Comparison of ENCODE assay signal across 10 cellular contexts in genomic region chr2:54551123-54551756, GRCh38.
DNase-seq lines count a peak whose midpoint lies in the region; ATAC-seq, FAIRE-seq and TF ChIP-seq lines count a peak whose summit lies in the region.
"Had no signal": no experiment of that assay in that cellular context is flagged by ENCODE, and none has a peak within 500 bp of the region (broad histone marks: within the 10 kb centered on the region; RNA-seq: fewer than 3 reads in every experiment).

No MANE protein-coding gene starts in this region.

- peak overlapping the region in 1 of 2 donors; percentile 43 for H3K9ac ChIP-seq in kidney (ENCODE audit: low read length in 2 of 2)

- H3K36me3 ChIP-seq in Caco-2 (ENCODE audit: control insufficient read depth, insufficient read depth, low read length) (no peaks in the 10 kb centered on the region; the same call in 1 of the 2 replicates), kidney (ENCODE audit: control insufficient read depth in 1 of 2, insufficient read depth in 2 of 2, low read length in 2 of 2) (no peaks in the 10 kb centered on the region)

- no peaks in the 10 kb centered on the region for H3K9me3 Mint-ChIP-seq in Caco-2 (ENCODE audit: unreplicated experiment)
- H3K9me3 Mint-ChIP-seq in activated CD4-positive, alpha-beta memory T cell treated with anti-CD3 and anti-CD28 coated beads, Interleukin-2, amount 10 ng/mL, durations not matched to agents 7 days and 5 days, result no peaks in the 10 kb centered on the region
- H3K9me3 Mint-ChIP-seq: IgD-negative memory B cell had no signal

- FAIRE-seq in kidney (lab: Jason Lieb, UNC), result no peak
- no peak for FAIRE-seq in frontal cortex (lab: Jason Lieb, UNC)

- H3K36me3 Mint-ChIP-seq in Caco-2 (ENCODE audit: insufficient read depth, unreplicated experiment), result peaks cover 11% of the 10 kb centered on the region
- no peaks in the 10 kb centered on the region for H3K36me3 Mint-ChIP-seq in activated CD4-positive, alpha-beta memory T cell treated with anti-CD3 and anti-CD28 coated beads, Interleukin-2, amount 10 ng/mL, durations not matched to agents 7 days and 5 days (ENCODE audit: low read depth)
- H3K36me3 Mint-ChIP-seq: IgD-negative memory B cell had no signal

- peak overlapping the region; percentile 40 for H3K27ac Mint-ChIP-seq in Caco-2 (ENCODE audit: unreplicated experiment)
- H3K27ac Mint-ChIP-seq in activated CD4-positive, alpha-beta memory T cell treated with anti-CD3 and anti-CD28 coated beads, Interleukin-2, amount 10 ng/mL, durations not matched to agents 7 days and 5 days, result no peak overlapping the region

- peak overlapping the region; percentile 61 to 72 for H3K27ac ChIP-seq in kidney (ENCODE audit: low read depth in 2 of 2, low read length in 2 of 2)

- DNase-seq in Caco-2, result peak; percentile 63 to 71
- no peak for DNase-seq in kidney
- no peak for DNase-seq in frontal cortex (ENCODE audit: low spot score in 2 of 2)
- no peak for DNase-seq in activated CD4-positive, alpha-beta memory T cell treated with anti-CD3 and anti-CD28 coated beads, Interleukin-2, amount 10 ng/mL, durations not matched to agents 7 days and 5 days
- no peak for DNase-seq in stimulated activated CD4-positive, alpha-beta T cell treated with anti-CD3 and anti-CD28 coated beads, Interleukin-4, amount 100 ng/mL, for 1 hour
- DNase-seq in MV-4-11 (lab: John Stamatoyannopoulos, UW), result no peak
- DNase-seq: activated CD4-positive, alpha-beta T cell treated with anti-CD3 and anti-CD28 coated beads for 48 hours had no signal

- H3K27me3 Mint-ChIP-seq in Caco-2 (ENCODE audit: insufficient read depth, unreplicated experiment), result no peaks in the 10 kb centered on the region
- peaks cover 2% of the 10 kb centered on the region for H3K27me3 Mint-ChIP-seq in activated CD4-positive, alpha-beta memory T cell treated with anti-CD3 and anti-CD28 coated beads, Interleukin-2, amount 10 ng/mL, durations not matched to agents 7 days and 5 days
- H3K27me3 Mint-ChIP-seq: IgD-negative memory B cell had no signal

- H3K4me1 ChIP-seq in Caco-2 (peaks cover 67% of the 10 kb centered on the region), kidney (ENCODE audit: control insufficient read depth in 1 of 2, insufficient read depth in 1 of 2, low read depth in 1 of 2, low read length in 2 of 2) (peaks cover 44 to 52% of the 10 kb centered on the region in 2 donors)

- peak overlapping the region; percentile 17 for H3K4me3 Mint-ChIP-seq in Caco-2 (ENCODE audit: unreplicated experiment)
- no peak overlapping the region for H3K4me3 Mint-ChIP-seq in activated CD4-positive, alpha-beta memory T cell treated with anti-CD3 and anti-CD28 coated beads, Interleukin-2, amount 10 ng/mL, durations not matched to agents 7 days and 5 days

- ATAC-seq in GM21447 (IDR thresholded peaks at IDR 0.05; ENCODE audit: unreplicated experiment) (peak; percentile 60), HG03378 (IDR thresholded peaks at IDR 0.05; ENCODE audit: unreplicated experiment) (peak; percentile 36)

- CTCF ChIA-PET in Caco-2 (lab: Charles Lee), result no interaction called here
- CTCF ChIA-PET in activated CD4-positive, alpha-beta memory T cell treated with anti-CD3 and anti-CD28 coated beads, Interleukin-2, amount 10 ng/mL, durations not matched to agents 7 days and 5 days (lab: Charles Lee), result interaction anchor here (0.7 kb wide), 1 partner anchor 287 kb away, joined by 3 read pairs; no protein-coding TSS in a partner anchor

- no peak for TF ChIP-seq CTCF in Caco-2 (IDR thresholded peaks at IDR 0.05; ENCODE audit: insufficient read depth in 1 of 2, low read depth in 1 of 2, low read length in 1 of 2, severe bottlenecking in 1 of 2, unreplicated experiment in 1 of 2)
- TF ChIP-seq CTCF in kidney (IDR thresholded peaks at IDR 0.05; ENCODE audit: borderline replicate concordance, extremely low read depth, insufficient read depth), result no peak

- no peak overlapping the region for H3K4me3 ChIP-seq in Caco-2 (ENCODE audit: low read depth, low read length)
- H3K4me3 ChIP-seq in kidney (ENCODE audit: low read length in 2 of 2), result no peak overlapping the region

- intact Hi-C loops in Caco-2 (cut with micrococcal nuclease; ENCODE audit: unreplicated experiment), result no loop called here
- intact Hi-C loops in kidney (cut with DNase I), result no loop called here

- no TSS peak for BruUV-seq in Caco-2 (replicated peaks; lab: Mats Ljungman, UMichigan)

- peaks cover 53% of the 10 kb centered on the region for H3K4me1 Mint-ChIP-seq in Caco-2 (ENCODE audit: low read depth, unreplicated experiment)
- H3K4me1 Mint-ChIP-seq in activated CD4-positive, alpha-beta memory T cell treated with anti-CD3 and anti-CD28 coated beads, Interleukin-2, amount 10 ng/mL, durations not matched to agents 7 days and 5 days, result peaks cover 8% of the 10 kb centered on the region

- H3K27me3 ChIP-seq in Caco-2 (replicated peaks; ENCODE audit: control insufficient read depth, insufficient read depth, low read length), result no peaks in the 10 kb centered on the region

- no peaks in the 10 kb centered on the region for H3K9me3 ChIP-seq in Caco-2
- H3K9me3 ChIP-seq in kidney (ENCODE audit: control insufficient read depth in 1 of 2, low read length in 2 of 2), result no peaks in the 10 kb centered on the region

- POLR2A ChIA-PET in Caco-2 (lab: Charles Lee), result interaction anchor here (1.0 to 1.1 kb wide), 2 partner anchors 19 to 23 kb away, joined by 3 read pairs; no protein-coding TSS in a partner anchor
- POLR2A ChIA-PET in activated CD4-positive, alpha-beta memory T cell treated with anti-CD3 and anti-CD28 coated beads, Interleukin-2, amount 10 ng/mL, durations not matched to agents 7 days and 5 days (lab: Charles Lee), result interaction anchor here (1.2 kb wide), 2 partner anchors 7 to 9 kb away, joined by 3 to 4 read pairs; no protein-coding TSS in a partner anchor

Comparison
In these comparisons a context has a peak if more than half of its experiments do, and no peak if none do; other contexts are left out.
1. DNase-seq: peak in Caco-2 (2 of 2); none in kidney (single experiment), frontal cortex (0 of 2), activated CD4-positive, alpha-beta memory T cell treated with anti-CD3 and anti-CD28 coated beads, Interleukin-2, amount 10 ng/mL, durations not matched to agents 7 days and 5 days (single experiment), stimulated activated CD4-positive, alpha-beta T cell treated with anti-CD3 and anti-CD28 coated beads, Interleukin-4, amount 100 ng/mL, for 1 hour (single experiment) and MV-4-11 (single experiment).